Comparison of ENCODE assay signal across 20 cellular contexts in genomic region chr1:236922190-236922589, GRCh38.
DNase-seq lines count a peak whose midpoint lies in the region; ATAC-seq, FAIRE-seq and TF ChIP-seq lines count a peak whose summit lies in the region.
"Had no signal": no experiment of that assay in that cellular context is flagged by ENCODE, and none has a peak within 500 bp of the region (broad histone marks: within the 10 kb centered on the region; RNA-seq: fewer than 3 reads in every experiment).

No MANE protein-coding gene starts in this region.

- H2AFZ ChIP-seq in K562 (ENCODE audit: low read depth, low read length) = no peak overlapping the region

- TF ChIP-seq EP300 in K562 (IDR thresholded peaks at IDR 0.05; ENCODE audit: low read length) = no peak

- H3K4me1 ChIP-seq in cardiac muscle cell (ENCODE audit: low read depth) = peaks cover 5% of the 10 kb centered on the region
- H3K4me1 ChIP-seq in left ventricle myocardium inferior = peaks cover 10% of the 10 kb centered on the region
- H3K4me1 ChIP-seq in K562 (replicated peaks in 1 of 2; ENCODE audit: control insufficient read depth in 2 of 2, insufficient read depth in 2 of 2, low read length in 2 of 2) = no peaks in the 10 kb centered on the region
- peaks cover 0 to 6% (median 0%) of the 10 kb centered on the region in 9 donors for H3K4me1 ChIP-seq in heart right ventricle
- H3K4me1 ChIP-seq in psoas muscle = peaks cover 9% of the 10 kb centered on the region
- H3K4me1 ChIP-seq: HAP-1 had no signal

- H3K27ac ChIP-seq in cardiac muscle cell (peak overlapping the region; percentile 23), left ventricle myocardium inferior (replicated peaks) (no peak overlapping the region), K562 (ENCODE audit: extremely low read depth, low read depth, low read length) (no peak overlapping the region), heart right ventricle (peak overlapping the region in 1 of 10 donors; percentile 22), psoas muscle (peak overlapping the region; percentile 47)

- FAIRE-seq in K562 (lab: Jason Lieb, UNC) = no peak
- FAIRE-seq in GM12891 (lab: Jason Lieb, UNC) = no peak
- FAIRE-seq: GM12892, H54 had no signal

- H4K20me1 ChIP-seq in K562 (replicated peaks; ENCODE audit: control insufficient read depth, insufficient read depth, low read length) = no peaks in the 10 kb centered on the region

- TF ChIP-seq CTCF in cardiac muscle cell (IDR thresholded peaks at IDR 0.05; ENCODE audit: low read depth, low read length) = no peak
- no peak for TF ChIP-seq CTCF in left ventricle myocardium inferior (IDR thresholded peaks at IDR 0.05; ENCODE audit: borderline replicate concordance)
- no peak for TF ChIP-seq CTCF in K562 (IDR thresholded peaks at IDR 0.05 in 2 of 3, conservative IDR thresholded peaks at IDR 0.05 in 1 of 3; ENCODE audit: insufficient read depth in 2 of 3, low read depth in 1 of 3, low read length in 3 of 3)
- TF ChIP-seq CTCF in heart right ventricle (IDR thresholded peaks at IDR 0.05) = no peak
- TF ChIP-seq CTCF in psoas muscle (IDR thresholded peaks at IDR 0.05) = no peak

- H3K9me3 ChIP-seq in cardiac muscle cell (ENCODE audit: low read depth) = no peaks in the 10 kb centered on the region
- peaks cover 16% of the 10 kb centered on the region for H3K9me3 ChIP-seq in left ventricle myocardium inferior (replicated peaks)
- peaks cover 1% of the 10 kb centered on the region; the same call in 1 of the 2 replicates for H3K9me3 ChIP-seq in K562 (replicated peaks; ENCODE audit: control insufficient read depth, insufficient read depth, low read depth, low read length)
- peaks cover 0 to 13% (median 5%) of the 10 kb centered on the region in 11 donors for H3K9me3 ChIP-seq in heart right ventricle
- peaks cover 5% of the 10 kb centered on the region for H3K9me3 ChIP-seq in psoas muscle
- H3K9me3 ChIP-seq: HAP-1 had no signal

- H3K9me1 ChIP-seq in K562 (ENCODE audit: control insufficient read depth, insufficient read depth, low read length) = no peaks in the 10 kb centered on the region

- TF ChIP-seq POLR2A in K562 (conservative IDR thresholded peaks at IDR 0.05) (no peak), GM12891 (IDR thresholded peaks at IDR 0.05; ENCODE audit: low read depth, low read length) (no peak)

- no peak overlapping the region for H3K9ac ChIP-seq in K562 (ENCODE audit: insufficient read depth in 1 of 2, low read depth in 2 of 2, low read length in 2 of 2)

- intact Hi-C loops in left ventricle myocardium inferior (cut with micrococcal nuclease) (no loop called here), K562 (cut with micrococcal nuclease) (no loop called here), heart right ventricle (cut with DNase I) (no loop called here), psoas muscle (cut with DNase I) (loop anchor here in 1 of 2 donors (10.0 kb wide), 1 partner anchor 647 kb away; no protein-coding TSS in a partner anchor)

- ATAC-seq in K562 = peak; percentile 37; the same call in 2 of the 3 replicates
- peak in 7 of 8 donors; percentile 72 to 88 (median 76) for ATAC-seq in heart right ventricle
- ATAC-seq in psoas muscle = peak; percentile 90 to 95 (median 94)
- no peak for ATAC-seq in HG03457 (IDR thresholded peaks at IDR 0.05; ENCODE audit: unreplicated experiment)

- no peaks in the 10 kb centered on the region for H3K79me2 ChIP-seq in K562 (ENCODE audit: control insufficient read depth, insufficient read depth, low read length)

- POLR2A ChIA-PET in K562 (lab: Yijun Ruan, JAX) = interaction anchor here (1.6 kb wide), 1 partner anchor 17 kb away, joined by 4 read pairs; no protein-coding TSS in a partner anchor

- no peak overlapping the region for H3K4me2 ChIP-seq in K562 (ENCODE audit: insufficient read depth, low read length)

- H3K36me3 ChIP-seq in cardiac muscle cell (no peaks in the 10 kb centered on the region), left ventricle myocardium inferior (peaks cover 10% of the 10 kb centered on the region), K562 (ENCODE audit: control insufficient read depth, insufficient read depth, low read length) (no peaks in the 10 kb centered on the region), heart right ventricle (peaks cover 0 to 16% (median 0%) of the 10 kb centered on the region in 9 donors), psoas muscle (ENCODE audit: insufficient read depth in 1 of 2, low read depth in 1 of 2) (peaks cover 0 to 15% of the 10 kb centered on the region in 2 donors)
- H3K36me3 ChIP-seq: HAP-1 had no signal

- CTCF ChIA-PET in K562 (lab: Yijun Ruan, JAX; ENCODE audit: low intra/inter-chr PET ratio) = no interaction called here

- TF ChIP-seq RAD21 in K562 (CRISPR knock-in tag; conservative IDR thresholded peaks at IDR 0.05 in 1 of 2, IDR thresholded peaks at IDR 0.05 in 1 of 2) = no peak

- 0% methylated on average over 2 of the region's 2 CpGs for WGBS in K562 (ENCODE audit: insufficient coverage, low coverage, missing lambda C conversion rate)
- WGBS in heart right ventricle, 2 donors = 57 to 61% methylated on average over 2 of the region's 2 CpGs
- 48 to 61% (median 52%) methylated on average over 2 of the region's 2 CpGs for WGBS in psoas muscle, 3 donors

- H3K4me3 ChIP-seq in cardiac muscle cell (no peak overlapping the region), left ventricle myocardium inferior (no peak overlapping the region), K562 (no peak overlapping the region), heart right ventricle (no peak overlapping the region), psoas muscle (no peak overlapping the region)
- H3K4me3 ChIP-seq: HAP-1 had no signal

- in situ Hi-C loops in K562 (cut with MboI) = no loop called here

- DNase-seq in cardiac muscle cell (ENCODE audit: low read depth in 1 of 2, low spot score in 1 of 2) = no peak
- DNase-seq in left ventricle myocardium inferior = no peak
- no peak for DNase-seq in K562 (ENCODE audit: extremely low read depth in 1 of 4, low spot score in 3 of 4)
- no peak for DNase-seq in heart right ventricle
- DNase-seq in psoas muscle = no peak
- no peak for DNase-seq in GM12891 (ENCODE audit: insufficient read length, low spot score)
- no peak for DNase-seq in stimulated activated naive CD4-positive, alpha-beta T cell treated with Interleukin-2 at 50 U/mL for 16 hours (lab: John Stamatoyannopoulos, UW)
- DNase-seq: C1 segment of cervical spinal cord; Calu3; CD4-positive, alpha-beta memory T cell; COR-L47; DMS53; DMS79 treated with DMSO at 0.1 percent for 48 hours; GF-D8; GOT3; HFFc6 had no signal

- H3K27me3 ChIP-seq in cardiac muscle cell (no peaks in the 10 kb centered on the region), left ventricle myocardium inferior (ENCODE audit: low read depth) (no peaks in the 10 kb centered on the region), K562 (ENCODE audit: control insufficient read depth in 2 of 2, insufficient read depth in 2 of 2, low read length in 2 of 2) (peaks cover 5 to 9% of the 10 kb centered on the region in 2 experiments; a peak in 3 of 5 replicates), heart right ventricle (no peaks in the 10 kb centered on the region), psoas muscle (ENCODE audit: insufficient read depth in 3 of 3, low read length in 2 of 3) (no peaks in the 10 kb centered on the region)

- BruUV-seq in K562 (replicated peaks; lab: Mats Ljungman, UMichigan) = no TSS peak

TF ChIP-seq in K562, 482 proteins besides CTCF, POLR2A, EP300 and RAD21 (continues in another document):
- peak in 1 of 2 experiments; percentile 63; a peak in 1 of 4 replicates for TF ChIP-seq SRF (CRISPR knock-in tag; IDR thresholded peaks at IDR 0.05)
- TF ChIP-seq, protein P1, sequence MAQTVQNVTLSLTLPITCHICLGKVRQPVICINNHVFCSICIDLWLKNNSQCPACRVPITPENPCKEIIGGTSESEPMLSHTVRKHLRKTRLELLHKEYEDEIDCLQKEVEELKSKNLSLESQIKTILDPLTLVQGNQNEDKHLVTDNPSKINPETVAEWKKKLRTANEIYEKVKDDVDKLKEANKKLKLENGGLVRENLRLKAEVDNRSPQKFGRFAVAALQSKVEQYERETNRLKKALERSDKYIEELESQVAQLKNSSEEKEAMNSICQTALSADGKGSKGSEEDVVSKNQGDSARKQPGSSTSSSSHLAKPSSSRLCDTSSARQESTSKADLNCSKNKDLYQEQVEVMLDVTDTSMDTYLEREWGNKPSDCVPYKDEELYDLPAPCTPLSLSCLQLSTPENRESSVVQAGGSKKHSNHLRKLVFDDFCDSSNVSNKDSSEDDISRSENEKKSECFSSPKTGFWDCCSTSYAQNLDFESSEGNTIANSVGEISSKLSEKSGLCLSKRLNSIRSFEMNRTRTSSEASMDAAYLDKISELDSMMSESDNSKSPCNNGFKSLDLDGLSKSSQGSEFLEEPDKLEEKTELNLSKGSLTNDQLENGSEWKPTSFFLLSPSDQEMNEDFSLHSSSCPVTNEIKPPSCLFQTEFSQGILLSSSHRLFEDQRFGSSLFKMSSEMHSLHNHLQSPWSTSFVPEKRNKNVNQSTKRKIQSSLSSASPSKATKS (CRISPR knock-in tag; IDR thresholded peaks at IDR 0.05) = no peak
- TF ChIP-seq MTA1 (IDR thresholded peaks at IDR 0.05; ENCODE audit: borderline replicate concordance) = no peak
- no peak for TF ChIP-seq HNRNPK (IDR thresholded peaks at IDR 0.05; ENCODE audit: low read depth, low read length, poor library complexity, severe bottlenecking)
- TF ChIP-seq ZNF444 (CRISPR knock-in tag; IDR thresholded peaks at IDR 0.05) = no peak

TF ChIP-seq in GM12891, 5 proteins besides CTCF, POLR2A, EP300 and RAD21:
- TF ChIP-seq TAF1 (IDR thresholded peaks at IDR 0.05; ENCODE audit: low read depth, low read length) (no peak), SPI1 (IDR thresholded peaks at IDR 0.05; ENCODE audit: low read depth, low read length) (no peak), POU2F2 (IDR thresholded peaks at IDR 0.05; ENCODE audit: low read depth, low read length) (no peak)

Comparison
In these comparisons a context has a peak if more than half of its experiments do, and no peak if none do; other contexts are left out.
1. H3K27ac ChIP-seq: peak in cardiac muscle cell (single experiment) and psoas muscle (single experiment); none in left ventricle myocardium inferior (single experiment) and K562 (single experiment).